ENCODE assay signal across 19 cellular contexts in genomic region chrX:72038868-72039267, GRCh38.
DNase-seq lines count a peak whose midpoint lies in the region; ATAC-seq, FAIRE-seq and TF ChIP-seq lines count a peak whose summit lies in the region.
"Had no signal": no experiment of that assay in that cellular context is flagged by ENCODE, and none has a peak within 500 bp of the region (broad histone marks: within the 10 kb centered on the region; RNA-seq: fewer than 3 reads in every experiment).

No MANE protein-coding gene starts in this region.

- H3K79me2 ChIP-seq in HepG2 (ENCODE audit: insufficient read depth, low read length): no peaks in the 10 kb centered on the region

- in situ Hi-C loops in HepG2 (cut with HindIII; ENCODE audit: extremely low pct_ligation_motif_present, low pct_unique_long_range_greater_than_20kb): no loop called here

- H3K9me3 ChIP-seq in HepG2 (ENCODE audit: low read length): no peaks in the 10 kb centered on the region
- H3K9me3 ChIP-seq in right lobe of liver: no peaks in the 10 kb centered on the region
- H3K9me3 ChIP-seq in esophagus muscularis mucosa: peaks cover 0 to 4% (median 0%) of the 10 kb centered on the region in 4 donors
- H3K9me3 ChIP-seq: A549; BLaER1 treated with 17β-estradiol and CSF1 and Interleukin-3, amounts not matched to agents 10 nM and 100 nM; Caco-2 had no signal

- intact Hi-C loops in HepG2 (cut with micrococcal nuclease; ENCODE audit: unreplicated experiment): no loop called here
- intact Hi-C loops in right lobe of liver (cut with DNase I): no loop called here
- intact Hi-C loops in esophagus muscularis mucosa (cut with DNase I): no loop called here

- TF ChIP-seq POLR2A in HepG2 (IDR thresholded peaks at IDR 0.05; ENCODE audit: insufficient read depth in 1 of 2, low read depth in 2 of 2, low read length in 2 of 2) (no peak), right lobe of liver (IDR thresholded peaks at IDR 0.05) (no peak), esophagus muscularis mucosa (IDR thresholded peaks at IDR 0.05; ENCODE audit: low read depth) (no peak)

- ATAC-seq in HepG2 (no peak), right lobe of liver (no peak), HG03342 (IDR thresholded peaks at IDR 0.05; ENCODE audit: unreplicated experiment) (no peak)
- ATAC-seq: A549; CD8-positive, alpha-beta T cell had no signal

- WGBS in HepG2 (ENCODE audit: low lambda C conversion rate): 50% methylated on average over 2 of the region's 2 CpGs
- WGBS in right lobe of liver (ENCODE audit: insufficient coverage, low coverage, low lambda C conversion rate, missing lambda C conversion rate): 91% methylated on average over 2 of the region's 2 CpGs
- 68% methylated on average over 2 of the region's 2 CpGs for WGBS in esophagus muscularis mucosa

- no peak overlapping the region for H3K4me2 ChIP-seq in HepG2 (ENCODE audit: low read depth, low read length)
- H3K4me2 ChIP-seq: A549; BLaER1 treated with 17β-estradiol and CSF1 and Interleukin-3, amounts not matched to agents 10 nM and 100 nM had no signal

- DNase-seq in HepG2 (ENCODE audit: low spot score) (no peak), right lobe of liver (no peak), esophagus muscularis mucosa (ENCODE audit: extremely low spot score) (no peak), NAMALWA (ENCODE audit: low spot score) (no peak)
- DNase-seq: AML-193; Caco-2; Calu3; CD4-positive, alpha-beta T cell; CD8-positive, alpha-beta T cell; DMS79 treated with DMSO at 0.1 percent for 48 hours; GF-D8 had no signal

- no peaks in the 10 kb centered on the region for H3K36me3 ChIP-seq in HepG2 (replicated peaks in 1 of 2; ENCODE audit: control insufficient read depth in 1 of 2, insufficient read depth in 2 of 2, low read length in 2 of 2)
- no peaks in the 10 kb centered on the region for H3K36me3 ChIP-seq in right lobe of liver
- no peaks in the 10 kb centered on the region for H3K36me3 ChIP-seq in esophagus muscularis mucosa
- H3K36me3 ChIP-seq: BLaER1 treated with 17β-estradiol and CSF1 and Interleukin-3, amounts not matched to agents 10 nM and 100 nM had no signal

- no peak overlapping the region for H3K9ac ChIP-seq in HepG2 (ENCODE audit: insufficient read depth, low read depth, low read length)
- H3K9ac ChIP-seq: BLaER1 treated with 17β-estradiol and CSF1 and Interleukin-3, amounts not matched to agents 10 nM and 100 nM had no signal

- H2AFZ ChIP-seq in HepG2 (ENCODE audit: low read length): no peak overlapping the region

- H3K4me1 ChIP-seq in HepG2 (ENCODE audit: insufficient read depth, low read length) (no peaks in the 10 kb centered on the region), right lobe of liver (no peaks in the 10 kb centered on the region), esophagus muscularis mucosa (peaks cover 0 to 40% (median 38%) of the 10 kb centered on the region in 4 donors)
- H3K4me1 ChIP-seq: A549, Caco-2 had no signal

- H3K4me3 ChIP-seq in HepG2 (replicated peaks in 1 of 3; ENCODE audit: insufficient read depth in 1 of 3, low read depth in 2 of 3, low read length in 3 of 3) (no peak overlapping the region), right lobe of liver (no peak overlapping the region), esophagus muscularis mucosa (no peak overlapping the region)
- H3K4me3 ChIP-seq: A549; BLaER1 treated with 17β-estradiol and CSF1 and Interleukin-3, amounts not matched to agents 10 nM and 100 nM had no signal

- no peak for TF ChIP-seq RAD21 in HepG2 (CRISPR knock-in tag; IDR thresholded peaks at IDR 0.05)

- POLR2A ChIA-PET in HepG2 (lab: Yijun Ruan, JAX): no interaction called here

- CTCF ChIA-PET in HepG2 (lab: Yijun Ruan, JAX; ENCODE audit: low intra/inter-chr PET ratio, low total read pairs): no interaction called here

- FAIRE-seq in HepG2 (lab: Jason Lieb, UNC): no peak
- FAIRE-seq: G401.6, GM12891, GM18507 had no signal

- TF ChIP-seq CTCF in HepG2 (CRISPR knock-in tag; IDR thresholded peaks at IDR 0.05) (no peak), right lobe of liver (IDR thresholded peaks at IDR 0.05) (no peak), esophagus muscularis mucosa (IDR thresholded peaks at IDR 0.05) (no peak)

- no peaks in the 10 kb centered on the region for H4K20me1 ChIP-seq in HepG2 (ENCODE audit: insufficient read depth, low read length)

- no TSS peak for BruUV-seq in HepG2 (replicated peaks; lab: Mats Ljungman, UMichigan)

- H3K27ac ChIP-seq in HepG2 (ENCODE audit: extremely low read length, insufficient read depth, low read length) (no peak overlapping the region), right lobe of liver (no peak overlapping the region), esophagus muscularis mucosa (replicated peaks in 1 of 4) (peak overlapping the region in 3 of 4 donors; percentile 10 to 88 (median 74))
- H3K27ac ChIP-seq: 22Rv1; A549; BLaER1 treated with 17β-estradiol and CSF1 and Interleukin-3, amounts not matched to agents 10 nM and 100 nM; C4-2B had no signal

- H3K27me3 ChIP-seq in HepG2 (ENCODE audit: control insufficient read depth in 1 of 2, insufficient read depth in 2 of 2, low read length in 2 of 2): no peaks in the 10 kb centered on the region
- H3K27me3 ChIP-seq in right lobe of liver: no peaks in the 10 kb centered on the region
- no peaks in the 10 kb centered on the region for H3K27me3 ChIP-seq in esophagus muscularis mucosa

- no peak for TF ChIP-seq EP300 in HepG2 (IDR thresholded peaks at IDR 0.05; ENCODE audit: low read depth in 2 of 2, low read length in 2 of 2)
- TF ChIP-seq EP300 in HepG2 (CRISPR knock-in tag; IDR thresholded peaks at IDR 0.05; ENCODE audit: borderline replicate concordance): no peak
- no peak for TF ChIP-seq EP300 in esophagus muscularis mucosa (IDR thresholded peaks at IDR 0.05)

TF ChIP-seq in HepG2, 621 proteins besides CTCF, POLR2A, EP300 and RAD21:
- TF ChIP-seq NR2C2 (CRISPR knock-in tag; IDR thresholded peaks at IDR 0.05; ENCODE audit: borderline replicate concordance) (no peak), CBX2 (IDR thresholded peaks at IDR 0.05; ENCODE audit: low read depth, low read length) (no peak), CBX2 (CRISPR knock-in tag; IDR thresholded peaks at IDR 0.05; ENCODE audit: low read depth) (no peak), RNF219 (CRISPR knock-in tag; IDR thresholded peaks at IDR 0.05) (no peak), SRSF9 (IDR thresholded peaks at IDR 0.05; ENCODE audit: borderline replicate concordance, insufficient read depth, low read depth, low read length, poor library complexity, severe bottlenecking) (peak; percentile 81)

Comparison
In these comparisons a context has a peak if more than half of its experiments do, and no peak if none do; other contexts are left out.
1. H3K27ac ChIP-seq: peak in esophagus muscularis mucosa (3 of 4); none in HepG2 (single experiment) and right lobe of liver (0 of 3).